Comparison of ENCODE assay signal across 9 cellular contexts in the genomic region with DNA sequence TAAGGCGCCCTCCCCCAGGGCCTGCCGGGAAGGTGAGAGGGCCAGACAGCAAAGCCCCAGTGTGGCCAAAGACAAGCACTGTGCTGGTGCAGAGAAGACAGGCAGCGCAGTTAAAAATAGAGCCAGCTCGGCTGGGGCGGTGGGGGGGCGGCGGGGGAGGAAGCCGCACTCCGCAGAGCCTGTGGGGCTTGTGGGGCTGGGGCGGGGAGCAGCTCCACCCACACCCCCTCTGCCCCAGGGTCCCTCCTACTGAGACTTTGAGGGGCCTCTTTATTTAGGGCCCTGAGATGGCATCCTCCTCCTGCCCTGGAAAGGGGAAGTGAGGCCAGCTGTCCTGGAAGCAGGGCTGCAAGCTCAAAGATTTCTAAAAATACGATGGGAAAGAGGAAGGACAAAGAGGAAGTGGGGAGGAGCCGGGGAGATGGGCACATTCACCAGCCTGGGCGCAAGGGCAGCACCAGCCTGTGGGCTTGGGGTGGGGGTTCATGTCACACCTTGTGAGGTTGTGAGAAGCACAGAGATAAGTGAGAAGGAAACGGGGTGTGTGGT. TPM values are rescaled to one million over a fixed set of nuclear protein-coding genes. Genes with fewer than 3 reads are reported as not detected.
A peak's percentile ranks its signal among the peaks of the same experiment; 100 is the strongest.
DNase-seq lines count a peak whose midpoint lies in the region; ATAC-seq lines count a peak whose summit lies in the region.
"Had no signal": no experiment of that assay in that cellular context is flagged by ENCODE, and none has a peak within 500 bp of the region (broad histone marks: within the 10 kb centered on the region; RNA-seq: fewer than 3 reads in every experiment).

No MANE protein-coding gene starts in this region.

- intact Hi-C loops in activated CD4-positive, alpha-beta T cell treated with anti-CD3 and anti-CD28 coated beads, Interleukin-2, amount 10 ng/mL, durations not matched to agents 24 days and 14 days (cut with micrococcal nuclease), result no loop called here
- intact Hi-C loops in Right ventricle myocardium inferior (cut with DNase I), result no loop called here

- peak overlapping the region; percentile 92 for H3K4me3 Mint-ChIP-seq in activated CD4-positive, alpha-beta T cell treated with anti-CD3 and anti-CD28 coated beads, Interleukin-2, amount 10 ng/mL, durations not matched to agents 24 days and 14 days
- H3K4me3 Mint-ChIP-seq in stimulated activated memory B cell treated with anti-CD40 and anti-IgM and Interleukin-4, amounts not matched to agents 10 μg/mL and 1 μg/mL and 100 μg/mL, for 72 hours, result peak overlapping the region; percentile 86

- DNase-seq in activated T-cell treated with anti-CD3 and anti-CD28 coated beads for 1 hour (ENCODE audit: low read depth), result peak; percentile 40
- DNase-seq in activated T-cell treated with anti-CD3 and anti-CD28 coated beads for 4 hours, result no peak
- DNase-seq in activated CD4-positive, alpha-beta T cell treated with anti-CD3 and anti-CD28 coated beads, Interleukin-2, amount 10 ng/mL, durations not matched to agents 24 days and 14 days, result peak; percentile 79
- peak; percentile 86 for DNase-seq in Right ventricle myocardium inferior (ENCODE audit: missing footprints)
- DNase-seq in NCI-H2107 treated with DMSO at 0.1 percent for 48 hours (lab: John Stamatoyannopoulos, UW; ENCODE audit: unreplicated experiment), result no peak
- DNase-seq in NCI-H226, result no peak
- DNase-seq in GM03348 (ENCODE audit: low spot score), result no peak

- ATAC-seq in Right ventricle myocardium inferior, result peak; percentile 86
- ATAC-seq in stimulated activated memory B cell treated with anti-CD40 and anti-IgM and Interleukin-4, amounts not matched to agents 10 μg/mL and 1 μg/mL and 100 μg/mL, for 72 hours, result peak; percentile 85

- no peaks in the 10 kb centered on the region for H3K9me3 Mint-ChIP-seq in activated CD4-positive, alpha-beta T cell treated with anti-CD3 and anti-CD28 coated beads, Interleukin-2, amount 10 ng/mL, durations not matched to agents 24 days and 14 days
- no peaks in the 10 kb centered on the region for H3K9me3 Mint-ChIP-seq in stimulated activated memory B cell treated with anti-CD40 and anti-IgM and Interleukin-4, amounts not matched to agents 10 μg/mL and 1 μg/mL and 100 μg/mL, for 72 hours

- H3K27me3 Mint-ChIP-seq in activated CD4-positive, alpha-beta T cell treated with anti-CD3 and anti-CD28 coated beads, Interleukin-2, amount 10 ng/mL, durations not matched to agents 24 days and 14 days, result no peaks in the 10 kb centered on the region
- H3K27me3 Mint-ChIP-seq in stimulated activated memory B cell treated with anti-CD40 and anti-IgM and Interleukin-4, amounts not matched to agents 10 μg/mL and 1 μg/mL and 100 μg/mL, for 72 hours, result no peaks in the 10 kb centered on the region

- peaks cover 49% of the 10 kb centered on the region for H3K36me3 Mint-ChIP-seq in activated CD4-positive, alpha-beta T cell treated with anti-CD3 and anti-CD28 coated beads, Interleukin-2, amount 10 ng/mL, durations not matched to agents 24 days and 14 days (ENCODE audit: low read depth)
- H3K36me3 Mint-ChIP-seq in stimulated activated memory B cell treated with anti-CD40 and anti-IgM and Interleukin-4, amounts not matched to agents 10 μg/mL and 1 μg/mL and 100 μg/mL, for 72 hours, result peaks cover 29% of the 10 kb centered on the region

- H3K4me1 Mint-ChIP-seq in activated CD4-positive, alpha-beta T cell treated with anti-CD3 and anti-CD28 coated beads, Interleukin-2, amount 10 ng/mL, durations not matched to agents 24 days and 14 days, result peaks cover 69% of the 10 kb centered on the region
- H3K4me1 Mint-ChIP-seq in stimulated activated memory B cell treated with anti-CD40 and anti-IgM and Interleukin-4, amounts not matched to agents 10 μg/mL and 1 μg/mL and 100 μg/mL, for 72 hours, result peaks cover 72% of the 10 kb centered on the region

- peak overlapping the region; percentile 99 for H3K27ac Mint-ChIP-seq in activated CD4-positive, alpha-beta T cell treated with anti-CD3 and anti-CD28 coated beads, Interleukin-2, amount 10 ng/mL, durations not matched to agents 24 days and 14 days
- H3K27ac Mint-ChIP-seq in stimulated activated memory B cell treated with anti-CD40 and anti-IgM and Interleukin-4, amounts not matched to agents 10 μg/mL and 1 μg/mL and 100 μg/mL, for 72 hours, result peak overlapping the region; percentile 93

RNA-seq across cellular contexts. Expression of a gene that starts 2.6 kb away (rescaled TPM):
- total RNA-seq in activated CD4-positive, alpha-beta T cell treated with anti-CD3 and anti-CD28 coated beads, Interleukin-2, amount 10 ng/mL, durations not matched to agents 24 days and 14 days, result 43.5 and 44.9 TPM in 2 replicates
- 7.5 TPM for total RNA-seq in Right ventricle myocardium inferior

RNA-seq across cellular contexts. Expression of a gene that starts 40.8 kb away (rescaled TPM):
- total RNA-seq in activated CD4-positive, alpha-beta T cell treated with anti-CD3 and anti-CD28 coated beads, Interleukin-2, amount 10 ng/mL, durations not matched to agents 24 days and 14 days, result 519 and 540 TPM in 2 replicates
- 6.9 TPM for total RNA-seq in Right ventricle myocardium inferior
- total RNA-seq: SK-MEL-5 had no signal

Comparison
In these comparisons a context has a peak if more than half of its experiments do, and no peak if none do; other contexts are left out.
1. DNase-seq: peak in activated T-cell treated with anti-CD3 and anti-CD28 coated beads for 1 hour (single experiment), activated CD4-positive, alpha-beta T cell treated with anti-CD3 and anti-CD28 coated beads, Interleukin-2, amount 10 ng/mL, durations not matched to agents 24 days and 14 days (single experiment) and Right ventricle myocardium inferior (single experiment); none in activated T-cell treated with anti-CD3 and anti-CD28 coated beads for 4 hours (single experiment), NCI-H2107 treated with DMSO at 0.1 percent for 48 hours (single experiment), NCI-H226 (single experiment) and GM03348 (single experiment).
2. RNA of a gene that starts 40.8 kb away (total RNA-seq): 519 to 540 TPM in activated CD4-positive, alpha-beta T cell treated with anti-CD3 and anti-CD28 coated beads, Interleukin-2, amount 10 ng/mL, durations not matched to agents 24 days and 14 days; 6.9 TPM in Right ventricle myocardium inferior (single experiment); every median in the first group is over 10 times any median in the second.